8 cellular contexts compared by ENCODE assay signal in genomic region chr4:26860157-26860921, GRCh38. TPM values are rescaled to one million over a fixed set of nuclear protein-coding genes. Genes with fewer than 3 reads are reported as not detected.
DNase-seq lines count a peak whose midpoint lies in the region; ATAC-seq and TF ChIP-seq lines count a peak whose summit lies in the region.

STIM2 (plus strand) TSS chr4:26860841.

- no peaks in the 10 kb centered on the region for H3K36me3 ChIP-seq in OCI-LY3 (replicated peaks; ENCODE audit: low read depth, low read length)

- peak within 1 kb of the TSS; percentile 95 for H3K27ac Mint-ChIP-seq in endothelial cell (ENCODE audit: unreplicated experiment)

- peak within 1 kb of the TSS; percentile 78 for H3K9ac ChIP-seq in OCI-LY3 (ENCODE audit: low read length)

- H4K20me1 ChIP-seq in OCI-LY3 (ENCODE audit: insufficient read depth, low read length) = peaks cover 14% of the 10 kb centered on the region; the same call in 1 of the 2 replicates

- peak within 1 kb of the TSS; percentile 64 for H3K27ac ChIP-seq in OCI-LY3 (ENCODE audit: low read length)

- peaks cover 45% of the 10 kb centered on the region for H3K4me1 ChIP-seq in OCI-LY3 (ENCODE audit: low read length)

- peaks cover 32% of the 10 kb centered on the region for H3K79me2 ChIP-seq in OCI-LY3 (ENCODE audit: low read length)

- peak within 1 kb of the TSS; percentile 92 for H2AFZ ChIP-seq in OCI-LY3 (ENCODE audit: low read depth, low read length)

- TF ChIP-seq CTCF in OCI-LY3 (IDR thresholded peaks at IDR 0.05; ENCODE audit: low read depth, low read length) (peak; percentile 42), endothelial cell (IDR thresholded peaks at IDR 0.05; ENCODE audit: unreplicated experiment) (peak; percentile 43)

- peaks cover 53% of the 10 kb centered on the region for H3K4me1 Mint-ChIP-seq in endothelial cell (ENCODE audit: unreplicated experiment)

- H3K9me3 Mint-ChIP-seq in endothelial cell (ENCODE audit: unreplicated experiment) = no peaks in the 10 kb centered on the region

- H3K27me3 Mint-ChIP-seq in endothelial cell (ENCODE audit: unreplicated experiment) = peaks cover 9% of the 10 kb centered on the region

- no peaks in the 10 kb centered on the region for H3K9me3 ChIP-seq in OCI-LY3 (ENCODE audit: insufficient read depth, low read length)

- ATAC-seq in GM21515 (IDR thresholded peaks at IDR 0.05; ENCODE audit: unreplicated experiment) = peak; percentile 52

- H3K4me3 ChIP-seq in OCI-LY3 (ENCODE audit: low read length) = peak within 1 kb of the TSS; percentile 90

- H3K36me3 Mint-ChIP-seq in endothelial cell (ENCODE audit: low read depth, unreplicated experiment) = peaks cover 4% of the 10 kb centered on the region

- peaks cover 4% of the 10 kb centered on the region; the same call in 1 of the 2 replicates for H3K27me3 ChIP-seq in OCI-LY3 (ENCODE audit: low read depth, low read length)

- H3K4me2 ChIP-seq in OCI-LY3 (ENCODE audit: low read length) = peak within 1 kb of the TSS; percentile 91

- peak; percentile 88 for DNase-seq in DMS 273 treated with DMSO at 0.1 percent for 48 hours (lab: John Stamatoyannopoulos, UW)
- DNase-seq in HuH-7 (ENCODE audit: low spot score) = peak; percentile 95
- DNase-seq in activated CD8-positive, alpha-beta memory T cell treated with anti-CD3 and anti-CD28 coated beads, Interleukin-2, amount 50 U/mL, for 48 hours = peak; percentile 99
- DNase-seq in endothelial cell (ENCODE audit: low spot score) = peak; percentile 100
- peak; percentile 98 for DNase-seq in midbrain (lab: John Stamatoyannopoulos, UW)
- DNase-seq in stimulated activated CD8-positive, alpha-beta memory T cell treated with anti-CD3 and anti-CD28 coated beads, Interleukin-2, amount 100 ng/mL, for 1 hour (ENCODE audit: low read depth in 2 of 2) = peak; percentile 95 to 97

- peak within 1 kb of the TSS; percentile 94 for H3K4me3 Mint-ChIP-seq in endothelial cell (ENCODE audit: unreplicated experiment)

RNA-seq across cellular contexts. Expression of gene STIM2, which starts in this region (rescaled TPM):
- total RNA-seq in endothelial cell (ENCODE audit: unreplicated experiment) = 65.7 TPM

Comparison
In these comparisons a context has a peak if more than half of its experiments do, and no peak if none do; other contexts are left out.
1. Peak in every context shown above with its lines: DNase-seq, ATAC-seq, H3K4me3 ChIP-seq and H3K27ac ChIP-seq.